ENCODE assay signal across 1 cellular context in genomic region chr4:186840222-186840701, GRCh38.
TF ChIP-seq lines count a peak whose summit lies in the region.

No MANE protein-coding gene starts in this region.

TF ChIP-seq in K562, 482 proteins besides CTCF, POLR2A, EP300 and RAD21 (continued from another document and continues in another):
- TF ChIP-seq ZBTB40 (IDR thresholded peaks at IDR 0.05) (peak; percentile 98), ZBTB40 (CRISPR knock-in tag; IDR thresholded peaks at IDR 0.05) (peak; percentile 94), ZBTB33 (CRISPR knock-in tag; IDR thresholded peaks at IDR 0.05) (no peak), ZNF184 (CRISPR knock-in tag; IDR thresholded peaks at IDR 0.05) (no peak), ZNF707 (CRISPR knock-in tag; conservative IDR thresholded peaks at IDR 0.05) (no peak), ZNF512 (tag; IDR thresholded peaks at IDR 0.05) (0 out of 2 replicates have a peak, but pooled peaks have one; percentile 15), ARID1B (IDR thresholded peaks at IDR 0.05) (peak; percentile 19; the same call in 1 of the 2 replicates), YY1 (IDR thresholded peaks at IDR 0.05; ENCODE audit: borderline replicate concordance in 1 of 3, control insufficient read depth in 1 of 3, extremely low read depth in 1 of 3, insufficient read depth in 3 of 3, insufficient read length in 1 of 3, insufficient replicate concordance in 2 of 3, low read depth in 1 of 3, low read length in 2 of 3) (peak in 1 of 3 experiments; percentile 20), MAZ (CRISPR knock-in tag; conservative IDR thresholded peaks at IDR 0.05 in 1 of 2, IDR thresholded peaks at IDR 0.05 in 1 of 2) (peak in 1 of 2 experiments; percentile 68; a peak in 2 of 4 replicates), SMARCA5 (IDR thresholded peaks at IDR 0.05) (no peak), EGR1 (conservative IDR thresholded peaks at IDR 0.05) (peak; percentile 60), VEZF1 (CRISPR knock-in tag; IDR thresholded peaks at IDR 0.05) (peak; percentile 93), TRIM25 (IDR thresholded peaks at IDR 0.05; ENCODE audit: borderline replicate concordance) (0 out of 2 replicates have a peak, but pooled peaks have one; percentile 23), THRB (CRISPR knock-in tag; conservative IDR thresholded peaks at IDR 0.05) (0 out of 2 replicates have a peak, but pooled peaks have one; percentile 52), ATF4 (CRISPR knock-in tag; IDR thresholded peaks at IDR 0.05) (no peak), POLR2B (IDR thresholded peaks at IDR 0.05; ENCODE audit: low read depth, partially characterized antibody) (peak; percentile 38), MTA1 (IDR thresholded peaks at IDR 0.05; ENCODE audit: borderline replicate concordance) (0 out of 2 replicates have a peak, but pooled peaks have one; percentile 25), POLR2AphosphoS5 (IDR thresholded peaks at IDR 0.05; ENCODE audit: control insufficient read depth, insufficient read depth, low read depth, low read length) (0 out of 2 replicates have a peak, but pooled peaks have one; percentile 11), PRDM10 (IDR thresholded peaks at IDR 0.05; ENCODE audit: partially characterized antibody) (peak; percentile 53), AFF1 (IDR thresholded peaks at IDR 0.05; ENCODE audit: low read depth in 1 of 2, partially characterized antibody in 2 of 2) (peak in 1 of 2 experiments; percentile 72), CEBPB (tag; IDR thresholded peaks at IDR 0.05) (0 out of 2 replicates have a peak, but pooled peaks have one; percentile 9)
